In genomic region chr3:108718454-108718853, GRCh38 we compare ENCODE assay signal across 1 cellular context.
TF ChIP-seq lines count a peak whose summit lies in the region.

No MANE protein-coding gene starts in this region.

TF ChIP-seq in H1, 55 proteins besides CTCF, POLR2A, EP300 and RAD21:
- TF ChIP-seq USF2 (IDR thresholded peaks at IDR 0.05; ENCODE audit: low read length) (no peak), CHD1 (IDR thresholded peaks at IDR 0.05; ENCODE audit: low read depth, low read length) (no peak), RBBP5 (IDR thresholded peaks at IDR 0.05; ENCODE audit: borderline replicate concordance, low read depth, low read length) (no peak), CBX5 (IDR thresholded peaks at IDR 0.05; ENCODE audit: low read depth, low read length) (no peak), BACH1 (IDR thresholded peaks at IDR 0.05; ENCODE audit: low read length) (no peak), TCF12 (IDR thresholded peaks at IDR 0.05; ENCODE audit: low read depth, low read length) (no peak)
- TF ChIP-seq, protein P1, sequence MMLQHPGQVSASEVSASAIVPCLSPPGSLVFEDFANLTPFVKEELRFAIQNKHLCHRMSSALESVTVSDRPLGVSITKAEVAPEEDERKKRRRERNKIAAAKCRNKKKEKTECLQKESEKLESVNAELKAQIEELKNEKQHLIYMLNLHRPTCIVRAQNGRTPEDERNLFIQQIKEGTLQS (IDR thresholded peaks at IDR 0.05; ENCODE audit: insufficient read depth, low read depth, low read length), result no peak
TF ChIP-seq in H1: peak in this region for 0.
